Comparison of ENCODE assay signal across 25 cellular contexts in the genomic region with DNA sequence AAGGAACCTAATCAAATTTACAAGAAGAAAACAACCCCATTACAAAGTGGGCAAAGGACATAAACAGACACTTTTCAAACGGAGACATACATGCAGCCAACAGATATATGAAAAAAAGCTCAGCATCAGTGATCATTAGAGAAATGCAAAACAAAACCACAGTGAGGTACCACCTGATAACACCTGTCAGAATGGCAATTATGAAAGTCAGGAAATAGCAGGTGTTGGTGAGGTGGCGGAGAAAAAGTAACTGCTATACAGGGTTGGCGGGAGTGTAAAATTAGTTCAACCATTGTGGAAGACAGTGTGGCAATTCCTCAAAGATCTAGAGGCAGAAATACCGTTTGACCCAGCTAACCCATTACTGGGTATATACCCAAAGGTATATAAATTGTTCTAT. TPM values are rescaled to one million over a fixed set of nuclear protein-coding genes. Genes with fewer than 3 reads are reported as not detected.
"Had no signal": no experiment of that assay in that cellular context is flagged by ENCODE, and none has a peak within 500 bp of the region (broad histone marks: within the 10 kb centered on the region; RNA-seq: fewer than 3 reads in every experiment).

No MANE protein-coding gene starts in this region.

- H3K4me2 ChIP-seq: hepatocyte had no signal

- H3K79me2 ChIP-seq: hepatocyte, parathyroid adenoma had no signal

- H3K27me3 ChIP-seq: cardiac muscle cell, hepatocyte, suprapubic skin, tibial nerve had no signal

- H3K4me1 ChIP-seq: lower lobe of right lung, parathyroid adenoma, suprapubic skin, tibial nerve had no signal

- H3K36me3 ChIP-seq: cardiac muscle cell had no signal

- ATAC-seq: activated CD4-positive, CD25-positive, alpha-beta regulatory T cell treated with anti-CD3 and anti-CD28 coated beads, Interleukin-2, amount 50 U/mL, for 24 hours; activated naive CD8-positive, alpha-beta T cell treated with anti-CD3 and anti-CD28 coated beads, Interleukin-2, amount 50 U/mL, for 24 hours; left lobe of liver; lower lobe of right lung; right cardiac atrium; stimulated activated naive CD8-positive, alpha-beta T cell treated with anti-CD3 and anti-CD28 coated beads, Interleukin-15, amount 100 ng/mL, for 72 hours had no signal

- H3K4me3 ChIP-seq: cardiac muscle cell, hepatocyte, lower lobe of right lung, suprapubic skin, tibial nerve had no signal

- H2AFZ ChIP-seq: hepatocyte, parathyroid adenoma had no signal

- H3K9me3 ChIP-seq: lower lobe of right lung, suprapubic skin, tibial nerve had no signal

- H3K27ac ChIP-seq: cardiac muscle cell, hepatocyte, lower lobe of right lung, parathyroid adenoma, suprapubic skin, tibial nerve, VCaP had no signal

- DNase-seq: activated CD4-positive, alpha-beta memory T cell treated with anti-CD3 and anti-CD28 coated beads, Interleukin-2, amount 10 ng/mL, durations not matched to agents 7 days and 5 days; activated CD4-positive, alpha-beta T cell treated with anti-CD3 and anti-CD28 coated beads, Interleukin-2, amount 10 ng/mL, durations not matched to agents 24 days and 14 days; activated gamma-delta T cell; activated naive CD4-positive, alpha-beta T cell treated with anti-CD3 and anti-CD28 coated beads, Interleukin-2, amount 50 U/mL, for 16 hours; activated naive CD8-positive, alpha-beta T cell treated with anti-CD3 and anti-CD28 coated beads, Interleukin-2, amount 50 U/mL, for 24 hours; effector CD4-positive, alpha-beta T cell; foreskin melanocyte; glutamatergic neuron; immature natural killer cell; lower lobe of right lung; naive B cell; nucleus accumbens; right cardiac atrium; stimulated activated CD4-positive, alpha-beta T cell treated with anti-CD3 and anti-CD28 coated beads, Interleukin-12 subunit alpha, Interleukin-12 subunit beta, amount 100 ng/mL, for 4 hours; stimulated activated CD4-positive, alpha-beta T cell treated with anti-CD3 and anti-CD28 coated beads, Interleukin-1b, Interleukin-23, amount 100 ng/mL, for 48 hours; stimulated activated naive CD8-positive, alpha-beta T cell treated with anti-CD3 and anti-CD28 coated beads, Interleukin-15, amount 100 ng/mL, for 72 hours had no signal

RNA-seq across cellular contexts. Expression of gene KDM5D, which starts 31.1 kb away (rescaled TPM):
- total RNA-seq: cardiac muscle cell, hepatocyte, mesenteric fat pad had no signal
- polyA plus RNA-seq: cardiac muscle cell, hepatocyte, immature natural killer cell had no signal
